ENCODE assay signal across 8 cellular contexts in the genomic region with DNA sequence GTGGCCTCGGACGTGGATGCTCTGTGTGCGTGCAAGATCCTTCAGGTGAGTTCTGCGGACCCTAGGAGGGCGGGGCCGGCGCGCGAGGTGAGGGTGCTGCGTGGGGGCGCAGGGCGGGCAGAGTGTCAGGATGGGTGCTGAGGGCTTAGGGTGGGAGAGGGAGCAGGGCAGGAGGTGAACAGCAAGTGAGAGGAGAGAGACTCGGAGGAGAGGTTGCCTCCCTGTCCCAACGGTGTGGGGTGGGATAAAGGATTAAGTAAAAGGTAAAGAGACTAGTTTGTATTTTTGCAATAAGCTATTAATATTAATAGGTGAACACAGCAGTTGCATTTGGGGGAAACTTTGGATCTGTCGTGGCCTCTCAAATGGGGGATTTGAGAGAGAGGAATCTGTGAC. TPM values are rescaled to one million over a fixed set of nuclear protein-coding genes. Genes with fewer than 3 reads are reported as not detected.
A peak's percentile ranks its signal among the peaks of the same experiment; 100 is the strongest.
DNase-seq lines count a peak whose midpoint lies in the region; ATAC-seq and TF ChIP-seq lines count a peak whose summit lies in the region.

No MANE protein-coding gene starts in this region.

- H3K4me3 ChIP-seq in AG09309 (ENCODE audit: control insufficient read depth, low read depth, low read length), result peak overlapping the region; percentile 91
- H3K4me3 ChIP-seq in HEK293 (ENCODE audit: low read depth, low read length), result peak overlapping the region; percentile 92
- H3K4me3 ChIP-seq in astrocyte of the spinal cord (ENCODE audit: low read depth, low read length), result peak overlapping the region; percentile 94
- H3K4me3 ChIP-seq in mucosa of descending colon, result peak overlapping the region; percentile 44

- H3K4me1 ChIP-seq in HEK293 (ENCODE audit: control insufficient read depth, insufficient read depth, low read length) (no peaks in the 10 kb centered on the region), mucosa of descending colon (ENCODE audit: low read depth) (peaks cover 13% of the 10 kb centered on the region)

- ATAC-seq in mucosa of descending colon (no peak), HG03520 (IDR thresholded peaks at IDR 0.05; ENCODE audit: unreplicated experiment) (no peak), GM18868 (IDR thresholded peaks at IDR 0.05; ENCODE audit: unreplicated experiment) (no peak)

- TF ChIP-seq CTCF in AG09309 (IDR thresholded peaks at IDR 0.05; ENCODE audit: control insufficient read depth, insufficient read depth, low read depth, low read length, missing control alignments), result no peak
- no peak for TF ChIP-seq CTCF in HEK293 (tag by site-specific recombination; IDR thresholded peaks at IDR 0.05)
- no peak for TF ChIP-seq CTCF in astrocyte of the spinal cord (IDR thresholded peaks at IDR 0.05; ENCODE audit: low read depth, low read length)
- no peak for TF ChIP-seq CTCF in mucosa of descending colon (IDR thresholded peaks at IDR 0.05)

- H3K9me3 ChIP-seq in HEK293 (ENCODE audit: control insufficient read depth, insufficient read depth, low read depth, low read length), result no peaks in the 10 kb centered on the region
- H3K9me3 ChIP-seq in mucosa of descending colon, result no peaks in the 10 kb centered on the region

- DNase-seq in AG09309 (ENCODE audit: low read depth), result no peak
- no peak for DNase-seq in astrocyte of the spinal cord (ENCODE audit: low read depth, low spot score)
- DNase-seq in mucosa of descending colon, result no peak
- no peak for DNase-seq in NCI-H1694 (lab: John Stamatoyannopoulos, UW)
- DNase-seq in NCI-H1417 treated with DMSO at 0.1 percent for 48 hours (lab: John Stamatoyannopoulos, UW), result no peak

- CTCF ChIA-PET in HEK293 (lab: Yijun Ruan, JAX), result interaction anchor here (0.6 to 4.6 kb wide), 4 partner anchors 17 to 164 kb away, joined by 3 to 31 read pairs (median 3); no protein-coding TSS in a partner anchor

- H3K36me3 ChIP-seq in HEK293 (ENCODE audit: control insufficient read depth in 2 of 2, insufficient read depth in 1 of 2, low read length in 2 of 2), result peaks cover 15 to 49% of the 10 kb centered on the region in 2 experiments
- H3K36me3 ChIP-seq in mucosa of descending colon (ENCODE audit: low read depth), result no peaks in the 10 kb centered on the region

- H3K27ac ChIP-seq in HEK293 (ENCODE audit: extremely low read depth, low read depth, low read length), result peak overlapping the region; percentile 86; the same call in 1 of the 2 replicates

- POLR2A ChIA-PET in HEK293 (lab: Yijun Ruan, JAX), result interaction anchor here (0.9 to 3.4 kb wide), 24 partner anchors 8 to 362 kb away, joined by 3 to 20 read pairs (median 4); partner anchors contain the start of genes C22orf39, CLTCL1, ESS2 and HIRA

- intact Hi-C loops in mucosa of descending colon (cut with DNase I, micrococcal nuclease), result no loop called here

- in situ Hi-C loops in astrocyte of the spinal cord (cut with HindIII; ENCODE audit: low sequenced_read_pairs), result no loop called here

TF ChIP-seq in HEK293, 187 proteins besides CTCF, POLR2A, EP300 and RAD21 (continues in another document):
- TF ChIP-seq PRDM2 (tag by site-specific recombination; IDR thresholded peaks at IDR 0.05; ENCODE audit: borderline replicate concordance) (peak; percentile 98), BCL11A (tag by site-specific recombination; IDR thresholded peaks at IDR 0.05; ENCODE audit: low read depth) (no peak), SALL2 (tag by site-specific recombination; IDR thresholded peaks at IDR 0.05; ENCODE audit: borderline replicate concordance) (no peak), ZNF843 (tag by site-specific recombination; IDR thresholded peaks at IDR 0.05) (no peak), ZBTB11 (tag by site-specific recombination; conservative IDR thresholded peaks at IDR 0.05; ENCODE audit: low read depth) (no peak), ZNF398 (tag by site-specific recombination; IDR thresholded peaks at IDR 0.05) (no peak), WT1 (tag by site-specific recombination; IDR thresholded peaks at IDR 0.05) (0 out of 2 replicates have a peak, but pooled peaks have one; percentile 7), GLIS1 (tag by site-specific recombination; IDR thresholded peaks at IDR 0.05) (0 out of 2 replicates have a peak, but pooled peaks have one; percentile 20)

RNA-seq across cellular contexts. Expression of gene CDC45, which starts 0.5 kb away (rescaled TPM):
- 10 to 100 TPM in 1 of 3 donors, 1 to 10 TPM in 2; 2.2 to 13.9 (median 2.8) TPM for total RNA-seq in mucosa of descending colon

RNA-seq across cellular contexts. Expression of gene UFD1, which starts 1.2 kb away (rescaled TPM):
- 10 to 100 TPM; 48.5 to 71.0 (median 49.9) TPM for total RNA-seq in mucosa of descending colon

RNA-seq across cellular contexts. Expression of gene C22orf39, which starts 32.7 kb away (rescaled TPM):
- total RNA-seq in mucosa of descending colon, result 10 to 100 TPM; 21.9 to 60.4 (median 28.0) TPM

RNA-seq across cellular contexts. Expression of gene CLDN5, which starts 44.0 kb away (rescaled TPM):
- total RNA-seq in mucosa of descending colon, result 10 to 100 TPM; 22.0 to 34.7 (median 22.2) TPM

RNA-seq across cellular contexts. Expression of gene MRPL40, which starts 47.8 kb away (rescaled TPM):
- 10 to 100 TPM; 15.2 to 21.7 (median 19.0) TPM for total RNA-seq in mucosa of descending colon

Comparison
In these comparisons a context has a peak if more than half of its experiments do, and no peak if none do; other contexts are left out.
1. H3K4me3 ChIP-seq: peak in every context shown above with its lines; median percentile 94 in astrocyte of the spinal cord; 92 in HEK293; 91 in AG09309; 44 in mucosa of descending colon.